1 cellular context compared by ENCODE assay signal in the genomic region with DNA sequence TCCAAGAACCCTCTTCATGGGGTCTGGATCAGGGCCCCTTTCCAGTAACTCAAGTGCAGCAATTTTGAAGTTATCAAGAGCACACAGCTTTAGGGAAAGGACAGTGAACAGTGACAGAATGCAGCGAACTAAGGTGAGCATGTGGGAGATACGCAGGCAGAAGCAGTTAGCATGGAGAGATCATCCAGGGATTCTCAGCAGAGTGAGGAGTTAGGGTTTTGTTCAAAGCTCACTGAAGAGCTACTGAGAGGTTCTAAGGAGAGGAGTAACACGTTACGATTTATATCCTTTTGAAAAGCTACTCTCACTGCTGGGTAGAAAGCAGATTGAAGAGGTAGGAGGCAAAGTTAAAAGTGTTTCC.
TF ChIP-seq lines count a peak whose summit lies in the region.

No MANE protein-coding gene starts in this region.

TF ChIP-seq in HEK293, 187 proteins besides CTCF, POLR2A, EP300 and RAD21:
- peak; percentile 39 for TF ChIP-seq PRDM1 (tag by site-specific recombination; IDR thresholded peaks at IDR 0.05)
- TF ChIP-seq ZNF529 (tag by site-specific recombination; IDR thresholded peaks at IDR 0.05; ENCODE audit: insufficient replicate concordance), result no peak
- peak; percentile 56 for TF ChIP-seq ZBTB17 (tag by site-specific recombination; IDR thresholded peaks at IDR 0.05)
- no peak for TF ChIP-seq ZNF473 (tag by site-specific recombination; IDR thresholded peaks at IDR 0.05)
- no peak for TF ChIP-seq ZNF223 (tag by site-specific recombination; IDR thresholded peaks at IDR 0.05)
